Comparison of ENCODE assay signal across 11 cellular contexts in the genomic region with DNA sequence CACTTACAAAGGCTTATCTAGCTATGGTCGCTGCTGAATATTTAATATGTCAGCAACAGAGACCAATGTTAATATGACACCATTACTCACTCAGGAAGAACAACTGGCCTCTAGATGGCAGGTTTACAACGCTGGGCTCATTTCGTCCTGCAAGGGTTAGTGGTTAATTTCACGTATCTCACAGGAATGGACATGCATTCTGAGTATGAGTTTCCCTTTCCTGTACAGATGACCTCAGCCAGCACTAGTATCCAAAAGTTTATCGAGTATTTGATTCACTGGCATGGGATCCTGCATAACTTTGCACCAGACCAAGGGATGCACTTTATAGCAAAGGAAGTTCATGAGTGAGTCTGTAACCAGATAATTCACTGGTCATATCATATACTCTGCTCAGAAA. TPM values are rescaled to one million over a fixed set of nuclear protein-coding genes. Genes with fewer than 3 reads are reported as not detected.
DNase-seq lines count a peak whose midpoint lies in the region; ATAC-seq, FAIRE-seq and TF ChIP-seq lines count a peak whose summit lies in the region.
"Had no signal": no experiment of that assay in that cellular context is flagged by ENCODE, and none has a peak within 500 bp of the region (broad histone marks: within the 10 kb centered on the region; RNA-seq: fewer than 3 reads in every experiment).

No MANE protein-coding gene starts in this region.

- no peaks in the 10 kb centered on the region for H3K9me2 ChIP-seq in Karpas-422 (replicated peaks; ENCODE audit: insufficient read depth, low read length)

- H4K20me1 ChIP-seq in Karpas-422 (ENCODE audit: insufficient read depth, low read depth, low read length): no peaks in the 10 kb centered on the region

- H3K27me3 ChIP-seq in Karpas-422 (ENCODE audit: low read length): no peaks in the 10 kb centered on the region

- H3K9me3 Mint-ChIP-seq in WTC11: peaks cover 3% of the 10 kb centered on the region; the same call in 1 of the 2 replicates
- H3K9me3 Mint-ChIP-seq: natural killer cell treated with Interleukin-12 subunit alpha and Interleukin-12 subunit beta and Interleukin-15 and Interleukin-18, amount 100 ng/mL, for 72 hours had no signal

- H3K9me3 ChIP-seq in Karpas-422 (ENCODE audit: low read length): no peaks in the 10 kb centered on the region

- peak; percentile 67; the same call in 1 of the 2 replicates for ATAC-seq in WTC11
- peak; percentile 48 for ATAC-seq in left lobe of liver
- ATAC-seq: natural killer cell treated with Interleukin-12 subunit alpha and Interleukin-12 subunit beta and Interleukin-15 and Interleukin-18, amount 100 ng/mL, for 72 hours had no signal

- intact Hi-C loops in lower leg skin (cut with DNase I; ENCODE audit: low total_unique reads): no loop called here

- CTCF ChIA-PET in WTC11 (lab: Charles Lee): interaction anchor here (0.5 to 1.2 kb wide), 8 partner anchors 9 to 395 kb away, joined by 3 to 6 read pairs (median 3); partner anchors contain the start of gene TRPC7

- peaks cover 2% of the 10 kb centered on the region; the same call in 1 of the 2 replicates for H3K4me1 Mint-ChIP-seq in WTC11

- H3K4me1 ChIP-seq in Karpas-422 (ENCODE audit: low read length): no peaks in the 10 kb centered on the region

- H3K27ac Mint-ChIP-seq in WTC11: no peak overlapping the region
- H3K27ac Mint-ChIP-seq: natural killer cell treated with Interleukin-12 subunit alpha and Interleukin-12 subunit beta and Interleukin-15 and Interleukin-18, amount 100 ng/mL, for 72 hours had no signal

- H3K36me3 Mint-ChIP-seq in WTC11: no peaks in the 10 kb centered on the region
- H3K36me3 Mint-ChIP-seq: natural killer cell treated with Interleukin-12 subunit alpha and Interleukin-12 subunit beta and Interleukin-15 and Interleukin-18, amount 100 ng/mL, for 72 hours had no signal

- H3K4me3 ChIP-seq in Karpas-422 (ENCODE audit: low read length) (no peak overlapping the region), lower leg skin (ENCODE audit: low read depth, poor library complexity, severe bottlenecking) (no peak overlapping the region)

- no peak overlapping the region for H3K27ac ChIP-seq in Karpas-422 (ENCODE audit: low read length)

- WGBS in lower leg skin, 2 donors: 33 to 34% methylated on average over 5 of the region's 5 CpGs

- no peak overlapping the region for H2AFZ ChIP-seq in Karpas-422 (ENCODE audit: low read length)

- no peak overlapping the region for H3K9ac ChIP-seq in Karpas-422 (ENCODE audit: low read length)

- no peak for FAIRE-seq in GM12892 (lab: Jason Lieb, UNC)

- no peak overlapping the region for H3K4me2 ChIP-seq in Karpas-422 (ENCODE audit: low read depth, low read length, poor library complexity, severe bottlenecking)

- DNase-seq in EL: peak; percentile 44
- peak; percentile 71 for DNase-seq in Karpas-422
- peak; percentile 41 for DNase-seq in WTC11 (ENCODE audit: low spot score)
- no peak for DNase-seq in left lobe of liver (ENCODE audit: low spot score)
- DNase-seq in stimulated activated naive CD4-positive, alpha-beta T cell (lab: John Stamatoyannopoulos, UW): no peak
- DNase-seq in GM12892 (ENCODE audit: insufficient read length): no peak
- no peak for DNase-seq in GM03348 (ENCODE audit: low spot score)
- no peak for DNase-seq in lower leg skin (ENCODE audit: low spot score in 2 of 2)
- DNase-seq: activated CD4-positive, CD25-positive, alpha-beta regulatory T cell treated with anti-CD3 and anti-CD28 coated beads, Interleukin-2, amount 50 U/mL, for 72 hours; effector CD4-positive, alpha-beta T cell had no signal

- TF ChIP-seq CTCF in WTC11 (IDR thresholded peaks at IDR 0.05) (no peak), lower leg skin (IDR thresholded peaks at IDR 0.05) (no peak)

- no peak for TF ChIP-seq POLR2A in GM12892 (IDR thresholded peaks at IDR 0.05; ENCODE audit: low read depth, low read length)
- TF ChIP-seq POLR2A in lower leg skin (IDR thresholded peaks at IDR 0.05): no peak

- H3K36me3 ChIP-seq in Karpas-422 (ENCODE audit: insufficient read depth, low read length): no peaks in the 10 kb centered on the region

- H3K79me2 ChIP-seq in Karpas-422 (ENCODE audit: low read length): no peaks in the 10 kb centered on the region

- no peak overlapping the region for H3K4me3 Mint-ChIP-seq in WTC11
- H3K4me3 Mint-ChIP-seq: natural killer cell treated with Interleukin-12 subunit alpha and Interleukin-12 subunit beta and Interleukin-15 and Interleukin-18, amount 100 ng/mL, for 72 hours had no signal

- H3K27me3 Mint-ChIP-seq in WTC11 (ENCODE audit: low read depth): peaks cover 49% of the 10 kb centered on the region
- H3K27me3 Mint-ChIP-seq: natural killer cell treated with Interleukin-12 subunit alpha and Interleukin-12 subunit beta and Interleukin-15 and Interleukin-18, amount 100 ng/mL, for 72 hours had no signal

- POLR2A ChIA-PET in WTC11 (lab: Charles Lee): no interaction called here

TF ChIP-seq in WTC11, 78 proteins besides CTCF, POLR2A, EP300 and RAD21:
- TF ChIP-seq IRF2 (CRISPR knock-in tag; IDR thresholded peaks at IDR 0.05; ENCODE audit: borderline replicate concordance, low read depth) (no peak), ATF1 (CRISPR knock-in tag; IDR thresholded peaks at IDR 0.05) (no peak), CBFB (CRISPR knock-in tag; IDR thresholded peaks at IDR 0.05; ENCODE audit: low read depth) (no peak), GTF2I (CRISPR knock-in tag; conservative IDR thresholded peaks at IDR 0.05) (no peak), MYBL2 (CRISPR knock-in tag; IDR thresholded peaks at IDR 0.05) (no peak), USF1 (CRISPR knock-in tag; IDR thresholded peaks at IDR 0.05) (no peak), GABPB1 (CRISPR knock-in tag; IDR thresholded peaks at IDR 0.05) (no peak)
- TF ChIP-seq, protein P1, sequence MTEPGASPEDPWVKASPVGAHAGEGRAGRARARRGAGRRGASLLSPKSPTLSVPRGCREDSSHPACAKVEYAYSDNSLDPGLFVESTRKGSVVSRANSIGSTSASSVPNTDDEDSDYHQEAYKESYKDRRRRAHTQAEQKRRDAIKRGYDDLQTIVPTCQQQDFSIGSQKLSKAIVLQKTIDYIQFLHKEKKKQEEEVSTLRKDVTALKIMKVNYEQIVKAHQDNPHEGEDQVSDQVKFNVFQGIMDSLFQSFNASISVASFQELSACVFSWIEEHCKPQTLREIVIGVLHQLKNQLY (CRISPR knock-in tag; IDR thresholded peaks at IDR 0.05): no peak

RNA-seq across cellular contexts. Expression of gene TRPC7, which starts 8.7 kb away (rescaled TPM):
- total RNA-seq in Karpas-422 (2014; rRNA removed; shearing (Covaris generic); ENCODE audit: low replicate concordance): not detected in 2 replicates
- 0.07 to 0.09 TPM (median 0.09 TPM) in 3 replicates for total RNA-seq in WTC11 (2021)
- not detected for total RNA-seq in left lobe of liver
- not detected for polyA plus RNA-seq in GM12892 (2012; ENCODE audit: missing spikeins)
- total RNA-seq in lower leg skin: not detected
- total RNA-seq: natural killer cell treated with Interleukin-12 subunit alpha and Interleukin-12 subunit beta and Interleukin-15 and Interleukin-18, amount 100 ng/mL, for 72 hours had no signal

Comparison
In these comparisons a context has a peak if more than half of its experiments do, and no peak if none do; other contexts are left out.
1. DNase-seq: peak in EL (single experiment), Karpas-422 (single experiment) and WTC11 (single experiment); none in left lobe of liver (single experiment), stimulated activated naive CD4-positive, alpha-beta T cell (0 of 6), GM12892 (single experiment), GM03348 (single experiment) and lower leg skin (0 of 2).